9 cellular contexts compared by ENCODE assay signal in genomic region chr5:101390317-101390908, GRCh38.
DNase-seq lines count a peak whose midpoint lies in the region; ATAC-seq, FAIRE-seq and TF ChIP-seq lines count a peak whose summit lies in the region.
"Had no signal": no experiment of that assay in that cellular context is flagged by ENCODE, and none has a peak within 500 bp of the region (broad histone marks: within the 10 kb centered on the region; RNA-seq: fewer than 3 reads in every experiment).

No MANE protein-coding gene starts in this region.

- in situ Hi-C loops in T47D (cut with HindIII; ENCODE audit: low pct_unique_long_range_greater_than_20kb, low sequenced_read_pairs) = no loop called here

- peak; percentile 87 for FAIRE-seq in H54 (lab: Jason Lieb, UNC)

- no peak for TF ChIP-seq POLR2A in H54 (IDR thresholded peaks at IDR 0.05; ENCODE audit: low read depth, low read length)

- intact Hi-C loops in lower lobe of right lung (cut with DNase I) = no loop called here

- DNase-seq in NCI-H1417 (lab: John Stamatoyannopoulos, UW) (peak; percentile 6 to 65 (median 10)), NCI-H1417 treated with DMSO at 0.1 percent for 48 hours (lab: John Stamatoyannopoulos, UW) (no peak), H54 (ENCODE audit: insufficient read length, low spot score) (no peak), NCI-H446 (lab: John Stamatoyannopoulos, UW) (peak; percentile 34 to 60), T47D (ENCODE audit: low read depth in 1 of 2, low spot score in 1 of 2) (peak; percentile 4 to 69), lower lobe of right lung (no peak), activated gamma-delta T cell (lab: John Stamatoyannopoulos, UW) (no peak)

- H3K9me3 ChIP-seq in lower lobe of right lung = no peaks in the 10 kb centered on the region
- H3K9me3 ChIP-seq: BLaER1 treated with 17β-estradiol and CSF1 and Interleukin-3, amounts not matched to agents 10 nM and 100 nM had no signal

- ATAC-seq in lower lobe of right lung = peak in 1 of 2 donors; percentile 65
- no peak for ATAC-seq in GM21381 (IDR thresholded peaks at IDR 0.05; ENCODE audit: unreplicated experiment)

- H3K36me3 ChIP-seq in lower lobe of right lung = no peaks in the 10 kb centered on the region
- H3K36me3 ChIP-seq: BLaER1 treated with 17β-estradiol and CSF1 and Interleukin-3, amounts not matched to agents 10 nM and 100 nM had no signal

- H3K27ac ChIP-seq in lower lobe of right lung = no peak overlapping the region

- no peaks in the 10 kb centered on the region for H3K4me1 ChIP-seq in lower lobe of right lung
- H3K4me1 ChIP-seq: BLaER1 treated with 17β-estradiol and CSF1 and Interleukin-3, amounts not matched to agents 10 nM and 100 nM had no signal

- no peaks in the 10 kb centered on the region for H3K27me3 ChIP-seq in lower lobe of right lung (ENCODE audit: low read depth)
- H3K27me3 ChIP-seq: BLaER1 treated with 17β-estradiol and CSF1 and Interleukin-3, amounts not matched to agents 10 nM and 100 nM had no signal

- TF ChIP-seq CTCF in lower lobe of right lung (IDR thresholded peaks at IDR 0.05) = peak; percentile 48

- H3K4me3 ChIP-seq in lower lobe of right lung = no peak overlapping the region
- H3K4me3 ChIP-seq: BLaER1 treated with 17β-estradiol and CSF1 and Interleukin-3, amounts not matched to agents 10 nM and 100 nM had no signal

Comparison
In these comparisons a context has a peak if more than half of its experiments do, and no peak if none do; other contexts are left out.
1. DNase-seq: peak in NCI-H1417 (3 of 3), NCI-H446 (2 of 2) and T47D (2 of 2); none in NCI-H1417 treated with DMSO at 0.1 percent for 48 hours (single experiment), H54 (single experiment), lower lobe of right lung (single experiment) and activated gamma-delta T cell (single experiment).